8 cellular contexts compared by ENCODE assay signal in genomic region chr2:224982910-224983688, GRCh38. TPM values are rescaled to one million over a fixed set of nuclear protein-coding genes. Genes with fewer than 3 reads are reported as not detected.
DNase-seq lines count a peak whose midpoint lies in the region; ATAC-seq and TF ChIP-seq lines count a peak whose summit lies in the region.

No MANE protein-coding gene starts in this region.

- H3K27ac Mint-ChIP-seq in memory B cell: peak overlapping the region; percentile 82

- H3K4me1 ChIP-seq in adipocyte (ENCODE audit: control insufficient read depth, insufficient read depth, low read length) (peaks cover 24% of the 10 kb centered on the region), aorta (ENCODE audit: control insufficient read depth in 1 of 2, insufficient read depth in 2 of 2, low read length in 2 of 2) (peaks cover 0 to 2% of the 10 kb centered on the region in 2 donors), adrenal gland (replicated peaks in 1 of 2) (peaks cover 10 to 11% of the 10 kb centered on the region in 2 donors)

- no peak for TF ChIP-seq POLR2A in adrenal gland (IDR thresholded peaks at IDR 0.05)

- H3K27ac ChIP-seq in aorta (ENCODE audit: low read depth in 1 of 2, low read length in 2 of 2) (peak overlapping the region; percentile 88 to 89), adrenal gland (peak overlapping the region in 1 of 5 donors; percentile 4)

- DNase-seq in AG08395 (ENCODE audit: low spot score): peak; percentile 67
- DNase-seq in MV-4-11 (lab: John Stamatoyannopoulos, UW): peak; percentile 33
- DNase-seq in adipocyte (ENCODE audit: low read depth): peak; percentile 82
- DNase-seq in memory B cell (ENCODE audit: low spot score in 2 of 2): no peak
- DNase-seq in aorta: peak in 1 of 2 donors; percentile 58
- DNase-seq in adrenal gland: no peak
- no peak for DNase-seq in activated CD4-positive, CD25-positive, alpha-beta regulatory T cell treated with anti-CD3 and anti-CD28 coated beads, Interleukin-2, amount 50 U/mL, for 72 hours

- H3K9me3 ChIP-seq in adipocyte (ENCODE audit: control insufficient read depth, low read length) (no peaks in the 10 kb centered on the region), aorta (ENCODE audit: control insufficient read depth, low read length) (no peaks in the 10 kb centered on the region), adrenal gland (replicated peaks in 1 of 3) (no peaks in the 10 kb centered on the region)

- H3K27me3 ChIP-seq in adipocyte (replicated peaks; ENCODE audit: control insufficient read depth, insufficient read depth, low read length) (no peaks in the 10 kb centered on the region), aorta (ENCODE audit: control insufficient read depth in 1 of 2, insufficient read depth in 2 of 2, low read length in 1 of 2) (no peaks in the 10 kb centered on the region), adrenal gland (no peaks in the 10 kb centered on the region)

- TF ChIP-seq CTCF in adrenal gland (IDR thresholded peaks at IDR 0.05): no peak

- peak overlapping the region; percentile 83 for H3K9ac ChIP-seq in adipocyte (ENCODE audit: low read length)

- H3K4me3 Mint-ChIP-seq in memory B cell: peak overlapping the region; percentile 78

- ATAC-seq in GM19395 (IDR thresholded peaks at IDR 0.05; ENCODE audit: unreplicated experiment) (peak; percentile 61), memory B cell (ENCODE audit: low read depth) (peak; percentile 74), aorta (ENCODE audit: low FRiP score) (peak; percentile 63)

- H3K4me1 Mint-ChIP-seq in memory B cell: peaks cover 35% of the 10 kb centered on the region

- H3K4me3 ChIP-seq in adipocyte (ENCODE audit: low read length) (peak overlapping the region; percentile 78), aorta (ENCODE audit: low read length in 2 of 2) (peak overlapping the region; percentile 81 to 94), adrenal gland (peak overlapping the region in 1 of 4 donors; percentile 9)

- H3K36me3 ChIP-seq in adipocyte (ENCODE audit: control insufficient read depth, insufficient read depth, low read length, severe bottlenecking) (no peaks in the 10 kb centered on the region), aorta (ENCODE audit: control insufficient read depth in 1 of 2, insufficient read depth in 2 of 2, low read length in 1 of 2) (no peaks in the 10 kb centered on the region), adrenal gland (replicated peaks in 1 of 2) (no peaks in the 10 kb centered on the region)

- no peaks in the 10 kb centered on the region for H3K27me3 Mint-ChIP-seq in memory B cell

- intact Hi-C loops in aorta (cut with DNase I) (loop anchor here (5.0 kb wide), 3 partner anchors 41 to 71 kb away; no protein-coding TSS in a partner anchor), adrenal gland (cut with DNase I) (no loop called here)

- WGBS in aorta, 2 donors: 4% methylated on average over 13 of the region's 13 CpGs
- WGBS in adrenal gland, 4 donors: 56 to 69% (median 63%) methylated on average over 13 of the region's 13 CpGs

- peaks cover 8% of the 10 kb centered on the region for H3K36me3 Mint-ChIP-seq in memory B cell

- H3K9me3 Mint-ChIP-seq in memory B cell: peaks cover 1% of the 10 kb centered on the region

RNA-seq across cellular contexts. Expression of gene DOCK10, which starts 59.2 kb away (rescaled TPM):
- total RNA-seq in aorta (10 to 100 TPM; 53.2 to 81.8 TPM), adrenal gland (10 to 100 TPM; 17.3 to 40.8 (median 29.9) TPM)
- polyA plus RNA-seq in aorta (10 to 100 TPM in 1 of 2 donors, 1 to 10 TPM in 1; 7.6 to 32.1 TPM), adrenal gland (1 to 10 TPM; 6.2 to 9.2 (median 6.8) TPM)

Comparison
In these comparisons a context has a peak if more than half of its experiments do, and no peak if none do; other contexts are left out.
1. DNase-seq: peak in AG08395 (single experiment), MV-4-11 (single experiment) and adipocyte (single experiment); none in memory B cell (0 of 2), adrenal gland (0 of 7) and activated CD4-positive, CD25-positive, alpha-beta regulatory T cell treated with anti-CD3 and anti-CD28 coated beads, Interleukin-2, amount 50 U/mL, for 72 hours (single experiment).
2. intact Hi-C loops: an anchor here in aorta (5.0 kb wide); none called in adrenal gland.
3. Peak in every context shown above with its lines, with median percentiles within 50 percentile points of each other: ATAC-seq.